Comparison of ENCODE assay signal across 1 cellular context in genomic region chr22:21958360-21959273, GRCh38.
A peak's percentile ranks its signal among the peaks of the same experiment; 100 is the strongest.
TF ChIP-seq lines count a peak whose summit lies in the region.

No MANE protein-coding gene starts in this region.

TF ChIP-seq in K562, 482 proteins besides CTCF, POLR2A, EP300 and RAD21 (continued from another document and continues in another):
- TF ChIP-seq PBX2 (CRISPR knock-in tag; IDR thresholded peaks at IDR 0.05; ENCODE audit: low read depth) (0 out of 2 replicates have a peak, but pooled peaks have one; percentile 7), PBX2 (tag; conservative IDR thresholded peaks at IDR 0.05; ENCODE audit: low read depth) (no peak), BRCA1 (IDR thresholded peaks at IDR 0.05) (no peak), BRCA1 (CRISPR knock-in tag; IDR thresholded peaks at IDR 0.05) (peak; percentile 17; the same call in 1 of the 2 replicates), CREB1 (IDR thresholded peaks at IDR 0.05) (no peak), CREB1 (CRISPR knock-in tag; IDR thresholded peaks at IDR 0.05) (no peak), FOXO4 (CRISPR knock-in tag; IDR thresholded peaks at IDR 0.05) (no peak), FOXA3 (CRISPR knock-in tag; conservative IDR thresholded peaks at IDR 0.05 in 1 of 2, IDR thresholded peaks at IDR 0.05 in 1 of 2) (peak in 1 of 2 experiments; percentile 24; a peak in 1 of 4 replicates), MYC (IDR thresholded peaks at IDR 0.05; ENCODE audit: low read depth, low read length) (no peak), MYC (CRISPR knock-in tag; IDR thresholded peaks at IDR 0.05; ENCODE audit: borderline replicate concordance, low read depth) (0 out of 2 replicates have a peak, but pooled peaks have one; percentile 28), HNRNPL (IDR thresholded peaks at IDR 0.05; ENCODE audit: low read depth, low read length) (peak; percentile 44; the same call in 1 of the 2 replicates), ZKSCAN1 (IDR thresholded peaks at IDR 0.05; ENCODE audit: low read depth, low read length) (no peak), CHD2 (IDR thresholded peaks at IDR 0.05; ENCODE audit: low read depth, low read length) (no peak), SUPT5H (IDR thresholded peaks at IDR 0.05) (peak; percentile 53; the same call in 1 of the 2 replicates), ETV6 (IDR thresholded peaks at IDR 0.05; ENCODE audit: borderline replicate concordance in 1 of 2, low read depth in 2 of 2, low read length in 1 of 2) (no peak; a peak in 1 of 4 replicates), ETV6 (CRISPR knock-in tag; IDR thresholded peaks at IDR 0.05; ENCODE audit: borderline replicate concordance) (no peak), TFE3 (CRISPR knock-in tag; IDR thresholded peaks at IDR 0.05) (no peak), DACH1 (IDR thresholded peaks at IDR 0.05; ENCODE audit: partially characterized antibody) (no peak), STAT5A (IDR thresholded peaks at IDR 0.05; ENCODE audit: borderline replicate concordance, low read length) (no peak), ESRRB (CRISPR knock-in tag; IDR thresholded peaks at IDR 0.05; ENCODE audit: borderline replicate concordance) (no peak), NFIC (IDR thresholded peaks at IDR 0.05) (peak; percentile 17; the same call in 1 of the 2 replicates), ARID4B (CRISPR knock-in tag; IDR thresholded peaks at IDR 0.05) (0 out of 2 replicates have a peak, but pooled peaks have one; percentile 41), RFX7 (CRISPR knock-in tag; IDR thresholded peaks at IDR 0.05) (no peak), SREBF2 (CRISPR knock-in tag; IDR thresholded peaks at IDR 0.05) (no peak), TAF15 (IDR thresholded peaks at IDR 0.05; ENCODE audit: low read depth, low read length) (0 out of 2 replicates have a peak, but pooled peaks have one; percentile 76), GATA2 (CRISPR knock-in tag; IDR thresholded peaks at IDR 0.05) (no peak), MECOM (CRISPR knock-in tag; IDR thresholded peaks at IDR 0.05) (no peak), ZFPM2 (CRISPR knock-in tag; IDR thresholded peaks at IDR 0.05) (no peak), LEF1 (IDR thresholded peaks at IDR 0.05) (no peak), SIRT6 (IDR thresholded peaks at IDR 0.05; ENCODE audit: low read depth, low read length) (peak; percentile 28)
- TF ChIP-seq, protein P1, sequence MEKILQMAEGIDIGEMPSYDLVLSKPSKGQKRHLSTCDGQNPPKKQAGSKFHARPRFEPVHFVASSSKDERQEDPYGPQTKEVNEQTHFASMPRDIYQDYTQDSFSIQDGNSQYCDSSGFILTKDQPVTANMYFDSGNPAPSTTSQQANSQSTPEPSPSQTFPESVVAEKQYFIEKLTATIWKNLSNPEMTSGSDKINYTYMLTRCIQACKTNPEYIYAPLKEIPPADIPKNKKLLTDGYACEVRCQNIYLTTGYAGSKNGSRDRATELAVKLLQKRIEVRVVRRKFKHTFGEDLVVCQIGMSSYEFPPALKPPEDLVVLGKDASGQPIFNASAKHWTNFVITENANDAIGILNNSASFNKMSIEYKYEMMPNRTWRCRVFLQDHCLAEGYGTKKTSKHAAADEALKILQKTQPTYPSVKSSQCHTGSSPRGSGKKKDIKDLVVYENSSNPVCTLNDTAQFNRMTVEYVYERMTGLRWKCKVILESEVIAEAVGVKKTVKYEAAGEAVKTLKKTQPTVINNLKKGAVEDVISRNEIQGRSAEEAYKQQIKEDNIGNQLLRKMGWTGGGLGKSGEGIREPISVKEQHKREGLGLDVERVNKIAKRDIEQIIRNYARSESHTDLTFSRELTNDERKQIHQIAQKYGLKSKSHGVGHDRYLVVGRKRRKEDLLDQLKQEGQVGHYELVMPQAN (IDR thresholded peaks at IDR 0.05; ENCODE audit: borderline replicate concordance) = no peak
- TF ChIP-seq, protein P2, sequence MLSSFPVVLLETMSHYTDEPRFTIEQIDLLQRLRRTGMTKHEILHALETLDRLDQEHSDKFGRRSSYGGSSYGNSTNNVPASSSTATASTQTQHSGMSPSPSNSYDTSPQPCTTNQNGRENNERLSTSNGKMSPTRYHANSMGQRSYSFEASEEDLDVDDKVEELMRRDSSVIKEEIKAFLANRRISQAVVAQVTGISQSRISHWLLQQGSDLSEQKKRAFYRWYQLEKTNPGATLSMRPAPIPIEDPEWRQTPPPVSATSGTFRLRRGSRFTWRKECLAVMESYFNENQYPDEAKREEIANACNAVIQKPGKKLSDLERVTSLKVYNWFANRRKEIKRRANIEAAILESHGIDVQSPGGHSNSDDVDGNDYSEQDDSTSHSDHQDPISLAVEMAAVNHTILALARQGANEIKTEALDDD (IDR thresholded peaks at IDR 0.05) = no peak
- TF ChIP-seq, protein P3, sequence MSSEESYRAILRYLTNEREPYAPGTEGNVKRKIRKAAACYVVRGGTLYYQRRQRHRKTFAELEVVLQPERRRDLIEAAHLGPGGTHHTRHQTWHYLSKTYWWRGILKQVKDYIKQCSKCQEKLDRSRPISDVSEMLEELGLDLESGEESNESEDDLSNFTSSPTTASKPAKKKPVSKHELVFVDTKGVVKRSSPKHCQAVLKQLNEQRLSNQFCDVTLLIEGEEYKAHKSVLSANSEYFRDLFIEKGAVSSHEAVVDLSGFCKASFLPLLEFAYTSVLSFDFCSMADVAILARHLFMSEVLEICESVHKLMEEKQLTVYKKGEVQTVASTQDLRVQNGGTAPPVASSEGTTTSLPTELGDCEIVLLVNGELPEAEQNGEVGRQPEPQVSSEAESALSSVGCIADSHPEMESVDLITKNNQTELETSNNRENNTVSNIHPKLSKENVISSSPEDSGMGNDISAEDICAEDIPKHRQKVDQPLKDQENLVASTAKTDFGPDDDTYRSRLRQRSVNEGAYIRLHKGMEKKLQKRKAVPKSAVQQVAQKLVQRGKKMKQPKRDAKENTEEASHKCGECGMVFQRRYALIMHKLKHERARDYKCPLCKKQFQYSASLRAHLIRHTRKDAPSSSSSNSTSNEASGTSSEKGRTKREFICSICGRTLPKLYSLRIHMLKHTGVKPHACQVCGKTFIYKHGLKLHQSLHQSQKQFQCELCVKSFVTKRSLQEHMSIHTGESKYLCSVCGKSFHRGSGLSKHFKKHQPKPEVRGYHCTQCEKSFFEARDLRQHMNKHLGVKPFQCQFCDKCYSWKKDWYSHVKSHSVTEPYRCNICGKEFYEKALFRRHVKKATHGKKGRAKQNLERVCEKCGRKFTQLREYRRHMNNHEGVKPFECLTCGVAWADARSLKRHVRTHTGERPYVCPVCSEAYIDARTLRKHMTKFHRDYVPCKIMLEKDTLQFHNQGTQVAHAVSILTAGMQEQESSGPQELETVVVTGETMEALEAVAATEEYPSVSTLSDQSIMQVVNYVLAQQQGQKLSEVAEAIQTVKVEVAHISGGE (CRISPR knock-in tag; IDR thresholded peaks at IDR 0.05) = no peak
- TF ChIP-seq, protein P4, sequence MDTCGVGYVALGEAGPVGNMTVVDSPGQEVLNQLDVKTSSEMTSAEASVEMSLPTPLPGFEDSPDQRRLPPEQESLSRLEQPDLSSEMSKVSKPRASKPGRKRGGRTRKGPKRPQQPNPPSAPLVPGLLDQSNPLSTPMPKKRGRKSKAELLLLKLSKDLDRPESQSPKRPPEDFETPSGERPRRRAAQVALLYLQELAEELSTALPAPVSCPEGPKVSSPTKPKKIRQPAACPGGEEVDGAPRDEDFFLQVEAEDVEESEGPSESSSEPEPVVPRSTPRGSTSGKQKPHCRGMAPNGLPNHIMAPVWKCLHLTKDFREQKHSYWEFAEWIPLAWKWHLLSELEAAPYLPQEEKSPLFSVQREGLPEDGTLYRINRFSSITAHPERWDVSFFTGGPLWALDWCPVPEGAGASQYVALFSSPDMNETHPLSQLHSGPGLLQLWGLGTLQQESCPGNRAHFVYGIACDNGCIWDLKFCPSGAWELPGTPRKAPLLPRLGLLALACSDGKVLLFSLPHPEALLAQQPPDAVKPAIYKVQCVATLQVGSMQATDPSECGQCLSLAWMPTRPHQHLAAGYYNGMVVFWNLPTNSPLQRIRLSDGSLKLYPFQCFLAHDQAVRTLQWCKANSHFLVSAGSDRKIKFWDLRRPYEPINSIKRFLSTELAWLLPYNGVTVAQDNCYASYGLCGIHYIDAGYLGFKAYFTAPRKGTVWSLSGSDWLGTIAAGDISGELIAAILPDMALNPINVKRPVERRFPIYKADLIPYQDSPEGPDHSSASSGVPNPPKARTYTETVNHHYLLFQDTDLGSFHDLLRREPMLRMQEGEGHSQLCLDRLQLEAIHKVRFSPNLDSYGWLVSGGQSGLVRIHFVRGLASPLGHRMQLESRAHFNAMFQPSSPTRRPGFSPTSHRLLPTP (IDR thresholded peaks at IDR 0.05; ENCODE audit: borderline replicate concordance, extremely low read depth, insufficient read length) = no peak
- TF ChIP-seq, protein P5, sequence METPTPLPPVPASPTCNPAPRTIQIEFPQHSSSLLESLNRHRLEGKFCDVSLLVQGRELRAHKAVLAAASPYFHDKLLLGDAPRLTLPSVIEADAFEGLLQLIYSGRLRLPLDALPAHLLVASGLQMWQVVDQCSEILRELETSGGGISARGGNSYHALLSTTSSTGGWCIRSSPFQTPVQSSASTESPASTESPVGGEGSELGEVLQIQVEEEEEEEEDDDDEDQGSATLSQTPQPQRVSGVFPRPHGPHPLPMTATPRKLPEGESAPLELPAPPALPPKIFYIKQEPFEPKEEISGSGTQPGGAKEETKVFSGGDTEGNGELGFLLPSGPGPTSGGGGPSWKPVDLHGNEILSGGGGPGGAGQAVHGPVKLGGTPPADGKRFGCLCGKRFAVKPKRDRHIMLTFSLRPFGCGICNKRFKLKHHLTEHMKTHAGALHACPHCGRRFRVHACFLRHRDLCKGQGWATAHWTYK (CRISPR knock-in tag; IDR thresholded peaks at IDR 0.05) = no peak
